In the genomic region with DNA sequence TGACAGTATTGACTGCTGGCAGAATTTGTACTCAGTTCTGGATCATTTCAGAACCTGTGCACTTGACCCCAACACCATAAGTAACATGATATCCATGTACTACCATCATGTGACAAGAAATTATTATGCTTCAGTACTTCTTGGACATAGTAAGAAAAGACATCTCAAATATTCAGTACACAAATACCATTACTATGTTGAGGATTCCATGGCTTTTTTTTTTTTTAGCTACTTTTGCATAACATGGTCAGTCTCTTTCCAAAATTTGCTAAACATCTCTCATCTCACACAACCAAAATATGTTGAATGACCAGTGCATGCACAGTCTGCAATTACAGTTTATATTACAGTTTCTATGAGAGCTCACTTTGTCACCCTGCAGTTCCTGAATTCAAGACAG, we compare ENCODE assay signal across 23 cellular contexts.
DNase-seq lines count a peak whose midpoint lies in the region; ATAC-seq, FAIRE-seq and TF ChIP-seq lines count a peak whose summit lies in the region.
"Had no signal": no experiment of that assay in that cellular context is flagged by ENCODE, and none has a peak within 500 bp of the region (broad histone marks: within the 10 kb centered on the region; RNA-seq: fewer than 3 reads in every experiment).

No MANE protein-coding gene starts in this region.

- TF ChIP-seq CTCF in C4-2B (conservative IDR thresholded peaks at IDR 0.05) (no peak), GM12878 (IDR thresholded peaks at IDR 0.05 in 2 of 3, conservative IDR thresholded peaks at IDR 0.05 in 1 of 3; ENCODE audit: control insufficient read depth in 2 of 3, extremely low read depth in 1 of 3, insufficient read depth in 1 of 3, low read depth in 3 of 3, low read length in 3 of 3) (no peak), body of pancreas (IDR thresholded peaks at IDR 0.05) (no peak)

- CTCF ChIA-PET in GM12878 (lab: Yijun Ruan, JAX), result interaction anchor here (0.7 to 1.6 kb wide), 7 partner anchors 17 to 387 kb away, joined by 3 read pairs; no protein-coding TSS in a partner anchor

- POLR2A ChIA-PET in GM12878 (lab: Charles Lee), result interaction anchor here (0.5 to 1.3 kb wide), 6 partner anchors 9 to 576 kb away, joined by 3 to 5 read pairs (median 4); no protein-coding TSS in a partner anchor

- H3K9me3 ChIP-seq in GM12878 (replicated peaks; ENCODE audit: control insufficient read depth, insufficient read depth, low read length), result no peaks in the 10 kb centered on the region
- H3K9me3 ChIP-seq in mesodermal cell (ENCODE audit: control insufficient read depth, low read length), result no peaks in the 10 kb centered on the region
- H3K9me3 ChIP-seq in body of pancreas, result no peaks in the 10 kb centered on the region
- H3K9me3 ChIP-seq: Caco-2, MG63 had no signal

- SMC1A ChIA-PET in GM12878 (lab: Charles Lee; ENCODE audit: uncharacterized antibody, unreplicated experiment), result interaction anchor here (0.7 to 2.2 kb wide), 11 partner anchors 11 to 1536 kb away, joined by 3 to 10 read pairs (median 4); no protein-coding TSS in a partner anchor

- TF ChIP-seq RAD21 in GM12878 (IDR thresholded peaks at IDR 0.05; ENCODE audit: insufficient read depth, low read depth, low read length), result no peak

- intact Hi-C loops in GM12878 (cut with micrococcal nuclease; ENCODE audit: unreplicated experiment) (no loop called here), body of pancreas (cut with DNase I) (no loop called here)

- H3K27me3 ChIP-seq in GM12878 (replicated peaks in 1 of 2; ENCODE audit: control insufficient read depth in 2 of 2, insufficient read depth in 2 of 2, low read length in 1 of 2) (no peaks in the 10 kb centered on the region), body of pancreas (no peaks in the 10 kb centered on the region)
- H3K27me3 ChIP-seq: MG63 had no signal

- H2AFZ ChIP-seq in GM12878 (ENCODE audit: control insufficient read depth, low read depth, low read length), result no peak overlapping the region
- H2AFZ ChIP-seq: GM23338 had no signal

- DNase-seq in AG08395 (ENCODE audit: low spot score), result peak; percentile 9
- DNase-seq in GM12878 (ENCODE audit: low read depth, low spot score), result no peak
- no peak for DNase-seq in NCI-H187 (lab: John Stamatoyannopoulos, UW)
- DNase-seq in superior temporal gyrus (ENCODE audit: extremely low spot score), result no peak
- no peak for DNase-seq in NCI-H2081 (lab: John Stamatoyannopoulos, UW)
- DNase-seq in body of pancreas, result no peak
- DNase-seq: ACHN; activated CD4-positive, alpha-beta memory T cell treated with anti-CD3 and anti-CD28 coated beads for 36 hours; activated CD4-positive, CD25-positive, alpha-beta regulatory T cell treated with anti-CD3 and anti-CD28 coated beads, Interleukin-2, amount 50 U/mL, for 72 hours; activated naive CD4-positive, alpha-beta T cell treated with Interleukin-2 at 50 U/mL for 16 hours; Caco-2; MG63; NCI-H1105 treated with DMSO at 0.1 percent for 48 hours; NCI-H2029 treated with DMSO at 0.1 percent for 48 hours; NCI-H345; SHP77 treated with DMSO at 0.1 percent for 48 hours; stimulated activated CD4-positive, alpha-beta T cell treated with anti-CD3 and anti-CD28 coated beads, Interleukin-4, amount 100 ng/mL, for 4 hours had no signal

- H3K27ac ChIP-seq in C4-2B, result peak overlapping the region; percentile 82
- no peak overlapping the region for H3K27ac ChIP-seq in GM12878 (ENCODE audit: control insufficient read depth, insufficient read depth)
- H3K27ac ChIP-seq in mesodermal cell (ENCODE audit: low read depth, low read length, severe bottlenecking), result peak overlapping the region; percentile 79
- H3K27ac ChIP-seq in body of pancreas, result no peak overlapping the region

- ATAC-seq in GM12878 (no peak), body of pancreas (no peak)
- ATAC-seq: Panc1, sciatic nerve had no signal

- no peak for TF ChIP-seq POLR2A in GM12878 (IDR thresholded peaks at IDR 0.05; ENCODE audit: low read depth, low read length)
- no peak for TF ChIP-seq POLR2A in body of pancreas (IDR thresholded peaks at IDR 0.05)

- RAD21 ChIA-PET in GM12878 (lab: Charles Lee; ENCODE audit: unreplicated experiment), result interaction anchor here (0.9 to 1.7 kb wide), 5 partner anchors 9 to 248 kb away, joined by 3 to 6 read pairs (median 3); no protein-coding TSS in a partner anchor

- H3K9ac ChIP-seq in GM12878 (ENCODE audit: control insufficient read depth, insufficient read depth, low read length), result no peak overlapping the region

- peak; percentile 64 for FAIRE-seq in GM12878 (lab: Jason Lieb, UNC)
- FAIRE-seq: endometrium had no signal

- H3K36me3 ChIP-seq in GM12878 (ENCODE audit: control insufficient read depth in 2 of 2, insufficient read depth in 2 of 2, low read length in 1 of 2) (no peaks in the 10 kb centered on the region), mesodermal cell (ENCODE audit: control insufficient read depth, insufficient read depth, low read length) (peaks cover 75% of the 10 kb centered on the region), body of pancreas (replicated peaks in 1 of 2; ENCODE audit: insufficient read depth in 1 of 2, low read depth in 2 of 2) (no peaks in the 10 kb centered on the region)
- H3K36me3 ChIP-seq: MG63 had no signal

- no peak overlapping the region for H3K4me2 ChIP-seq in GM12878 (ENCODE audit: control insufficient read depth, insufficient read depth)
- H3K4me2 ChIP-seq: GM23338 had no signal

- no peaks in the 10 kb centered on the region for H3K79me2 ChIP-seq in GM12878 (ENCODE audit: control insufficient read depth, insufficient read depth, low read length)

- BruUV-seq in GM12878 (replicated peaks; lab: Mats Ljungman, UMichigan), result no TSS peak

- TF ChIP-seq EP300 in GM12878 (IDR thresholded peaks at IDR 0.05; ENCODE audit: borderline replicate concordance in 1 of 2, control insufficient read depth in 1 of 2, low read depth in 2 of 2, low read length in 2 of 2), result no peak

- H3K4me3 ChIP-seq in GM12878 (no peak overlapping the region), mesodermal cell (ENCODE audit: extremely low read depth, insufficient read depth, low read length, poor library complexity, severe bottlenecking) (no peak overlapping the region), body of pancreas (no peak overlapping the region)
- H3K4me3 ChIP-seq: GM23338, MG63 had no signal

- H4K20me1 ChIP-seq in GM12878 (ENCODE audit: control insufficient read depth, insufficient read depth), result no peaks in the 10 kb centered on the region

- in situ Hi-C loops in GM12878 (cut with MboI), result no loop called here

- H3K4me1 ChIP-seq in GM12878 (ENCODE audit: control insufficient read depth, insufficient read depth, low read length) (peaks cover 33% of the 10 kb centered on the region), mesodermal cell (ENCODE audit: control insufficient read depth, insufficient read depth, low read length, poor library complexity, severe bottlenecking) (peaks cover 33% of the 10 kb centered on the region), body of pancreas (no peaks in the 10 kb centered on the region)
- H3K4me1 ChIP-seq: Caco-2 had no signal

TF ChIP-seq in GM12878, 131 proteins besides CTCF, POLR2A, EP300 and RAD21:
- TF ChIP-seq CREM (IDR thresholded peaks at IDR 0.05; ENCODE audit: low read depth) (no peak), MXI1 (IDR thresholded peaks at IDR 0.05; ENCODE audit: low read depth, low read length) (no peak), NR2F1 (conservative IDR thresholded peaks at IDR 0.05) (no peak), KLF5 (IDR thresholded peaks at IDR 0.05; ENCODE audit: partially characterized antibody) (no peak), BRCA1 (IDR thresholded peaks at IDR 0.05; ENCODE audit: low read depth, low read length) (no peak), CHD1 (IDR thresholded peaks at IDR 0.05; ENCODE audit: low read depth, low read length) (no peak), FOXM1 (IDR thresholded peaks at IDR 0.05; ENCODE audit: low read depth, low read length) (no peak), RFX5 (IDR thresholded peaks at IDR 0.05; ENCODE audit: low read depth, low read length) (no peak), RUNX3 (IDR thresholded peaks at IDR 0.05; ENCODE audit: low read length) (no peak)
- TF ChIP-seq, protein P1, sequence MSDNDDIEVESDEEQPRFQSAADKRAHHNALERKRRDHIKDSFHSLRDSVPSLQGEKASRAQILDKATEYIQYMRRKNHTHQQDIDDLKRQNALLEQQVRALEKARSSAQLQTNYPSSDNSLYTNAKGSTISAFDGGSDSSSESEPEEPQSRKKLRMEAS (IDR thresholded peaks at IDR 0.05; ENCODE audit: low read depth, low read length), result no peak
- TF ChIP-seq, protein P2, sequence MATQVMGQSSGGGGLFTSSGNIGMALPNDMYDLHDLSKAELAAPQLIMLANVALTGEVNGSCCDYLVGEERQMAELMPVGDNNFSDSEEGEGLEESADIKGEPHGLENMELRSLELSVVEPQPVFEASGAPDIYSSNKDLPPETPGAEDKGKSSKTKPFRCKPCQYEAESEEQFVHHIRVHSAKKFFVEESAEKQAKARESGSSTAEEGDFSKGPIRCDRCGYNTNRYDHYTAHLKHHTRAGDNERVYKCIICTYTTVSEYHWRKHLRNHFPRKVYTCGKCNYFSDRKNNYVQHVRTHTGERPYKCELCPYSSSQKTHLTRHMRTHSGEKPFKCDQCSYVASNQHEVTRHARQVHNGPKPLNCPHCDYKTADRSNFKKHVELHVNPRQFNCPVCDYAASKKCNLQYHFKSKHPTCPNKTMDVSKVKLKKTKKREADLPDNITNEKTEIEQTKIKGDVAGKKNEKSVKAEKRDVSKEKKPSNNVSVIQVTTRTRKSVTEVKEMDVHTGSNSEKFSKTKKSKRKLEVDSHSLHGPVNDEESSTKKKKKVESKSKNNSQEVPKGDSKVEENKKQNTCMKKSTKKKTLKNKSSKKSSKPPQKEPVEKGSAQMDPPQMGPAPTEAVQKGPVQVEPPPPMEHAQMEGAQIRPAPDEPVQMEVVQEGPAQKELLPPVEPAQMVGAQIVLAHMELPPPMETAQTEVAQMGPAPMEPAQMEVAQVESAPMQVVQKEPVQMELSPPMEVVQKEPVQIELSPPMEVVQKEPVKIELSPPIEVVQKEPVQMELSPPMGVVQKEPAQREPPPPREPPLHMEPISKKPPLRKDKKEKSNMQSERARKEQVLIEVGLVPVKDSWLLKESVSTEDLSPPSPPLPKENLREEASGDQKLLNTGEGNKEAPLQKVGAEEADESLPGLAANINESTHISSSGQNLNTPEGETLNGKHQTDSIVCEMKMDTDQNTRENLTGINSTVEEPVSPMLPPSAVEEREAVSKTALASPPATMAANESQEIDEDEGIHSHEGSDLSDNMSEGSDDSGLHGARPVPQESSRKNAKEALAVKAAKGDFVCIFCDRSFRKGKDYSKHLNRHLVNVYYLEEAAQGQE (IDR thresholded peaks at IDR 0.05; ENCODE audit: low read depth, low read length), result no peak

Comparison
In these comparisons a context has a peak if more than half of its experiments do, and no peak if none do; other contexts are left out.
1. H3K27ac ChIP-seq: peak in C4-2B (single experiment) and mesodermal cell (single experiment); none in GM12878 (single experiment) and body of pancreas (0 of 4).